In genomic region chr1:226708342-226708780, GRCh38 we compare ENCODE assay signal across 8 cellular contexts. TPM values are rescaled to one million over a fixed set of nuclear protein-coding genes. Genes with fewer than 3 reads are reported as not detected.
DNase-seq lines count a peak whose midpoint lies in the region; ATAC-seq, FAIRE-seq and TF ChIP-seq lines count a peak whose summit lies in the region.

No MANE protein-coding gene starts in this region.

- H3K4me1 ChIP-seq in CD4-positive, alpha-beta memory T cell (ENCODE audit: insufficient read depth, low read length) = peaks cover 92% of the 10 kb centered on the region
- H3K4me1 ChIP-seq in mammary epithelial cell (ENCODE audit: insufficient read depth, low read length) (peaks cover 33% of the 10 kb centered on the region), HAP-1 (peaks cover 13% of the 10 kb centered on the region), pancreas (peaks cover 0 to 2% (median 0%) of the 10 kb centered on the region in 3 donors)

- H3K9me3 Mint-ChIP-seq in CD4-positive, alpha-beta memory T cell = peaks cover 0 to 7% (median 0%) of the 10 kb centered on the region in 8 donors
- H3K9me3 Mint-ChIP-seq in naive thymus-derived CD8-positive, alpha-beta T cell = peaks cover 0 to 5% (median 0%) of the 10 kb centered on the region in 9 donors

- no peak for FAIRE-seq in pancreas (lab: Jason Lieb, UNC)

- peaks cover 2% of the 10 kb centered on the region for H3K79me2 ChIP-seq in mammary epithelial cell (ENCODE audit: insufficient read depth, low read length)

- WGBS in mammary epithelial cell (ENCODE audit: low coverage, missing lambda C conversion rate) = 39% methylated on average over 6 of the region's 6 CpGs
- WGBS in pancreas, 2 donors = 53 to 55% methylated on average over 6 of the region's 6 CpGs

- H3K36me3 Mint-ChIP-seq in CD4-positive, alpha-beta memory T cell = peaks cover 11 to 61% of the 10 kb centered on the region in 2 donors
- H3K36me3 Mint-ChIP-seq in naive thymus-derived CD8-positive, alpha-beta T cell = peaks cover 0 to 63% (median 12%) of the 10 kb centered on the region in 3 donors

- TF ChIP-seq CTCF in mammary epithelial cell (conservative IDR thresholded peaks at IDR 0.05 in 1 of 2, IDR thresholded peaks at IDR 0.05 in 1 of 2; ENCODE audit: extremely low read depth in 1 of 2, insufficient read depth in 1 of 2, low read depth in 1 of 2, low read length in 2 of 2) (no peak), pancreas (IDR thresholded peaks at IDR 0.05) (no peak)

- CTCF ChIA-PET in CD4-positive, alpha-beta memory T cell (lab: Charles Lee; ENCODE audit: partially characterized antibody) = interaction anchor here (1.0 to 5.4 kb wide), 4 partner anchors 54 to 118 kb away, joined by 3 to 24 read pairs (median 5); no protein-coding TSS in a partner anchor
- CTCF ChIA-PET in mammary epithelial cell (lab: Charles Lee; ENCODE audit: low non-redundant PET) = no interaction called here

- H3K27ac ChIP-seq in CD4-positive, alpha-beta memory T cell (ENCODE audit: low read depth, low read length) = peak overlapping the region; percentile 60
- H3K27ac ChIP-seq in mammary epithelial cell (ENCODE audit: insufficient read depth, low read depth, low read length) (no peak overlapping the region), pancreas (no peak overlapping the region)

- peaks cover 70 to 97% (median 87%) of the 10 kb centered on the region in 4 donors for H3K4me1 Mint-ChIP-seq in CD4-positive, alpha-beta memory T cell
- peaks cover 47 to 95% (median 89%) of the 10 kb centered on the region in 4 donors for H3K4me1 Mint-ChIP-seq in naive thymus-derived CD8-positive, alpha-beta T cell

- peaks cover 6% of the 10 kb centered on the region for H3K36me3 ChIP-seq in CD4-positive, alpha-beta memory T cell (ENCODE audit: insufficient read depth, low read length)
- no peaks in the 10 kb centered on the region; the same call in 1 of the 2 replicates for H3K36me3 ChIP-seq in MG63
- H3K36me3 ChIP-seq in mammary epithelial cell (ENCODE audit: insufficient read depth, low read length) = no peaks in the 10 kb centered on the region
- no peaks in the 10 kb centered on the region for H3K36me3 ChIP-seq in HAP-1 (replicated peaks)
- H3K36me3 ChIP-seq in pancreas = no peaks in the 10 kb centered on the region

- intact Hi-C loops in CD4-positive, alpha-beta memory T cell (cut with micrococcal nuclease) = no loop called here
- intact Hi-C loops in mammary epithelial cell (cut with micrococcal nuclease) (loop anchor here (2.0 kb wide), 2 partner anchors 30 to 74 kb away; partner anchors contain the start of gene ITPKB), pancreas (cut with DNase I) (no loop called here)

- peak overlapping the region in 7 of 8 donors; percentile 39 to 90 (median 71) for H3K4me3 Mint-ChIP-seq in CD4-positive, alpha-beta memory T cell
- H3K4me3 Mint-ChIP-seq in naive thymus-derived CD8-positive, alpha-beta T cell = peak overlapping the region; percentile 65 to 89 (median 84)

- H4K20me1 ChIP-seq in mammary epithelial cell (ENCODE audit: insufficient read depth, low read length) = no peaks in the 10 kb centered on the region

- no peaks in the 10 kb centered on the region for H3K27me3 ChIP-seq in CD4-positive, alpha-beta memory T cell (ENCODE audit: insufficient read depth, low read length)
- H3K27me3 ChIP-seq in MG63 (no peaks in the 10 kb centered on the region), mammary epithelial cell (ENCODE audit: insufficient read depth, low read length) (no peaks in the 10 kb centered on the region), HAP-1 (ENCODE audit: low read depth) (no peaks in the 10 kb centered on the region), pancreas (no peaks in the 10 kb centered on the region)

- DNase-seq in CD4-positive, alpha-beta memory T cell = peak in 1 of 5 donors; percentile 69
- peak; percentile 68 for DNase-seq in MG63
- DNase-seq in mammary epithelial cell = peak; percentile 91
- DNase-seq in naive thymus-derived CD8-positive, alpha-beta T cell = no peak
- DNase-seq in activated gamma-delta T cell treated with Interleukin-2 at 50 U/mL for 16 hours = no peak
- no peak for DNase-seq in HAP-1 (ENCODE audit: low spot score in 2 of 2)
- DNase-seq in pancreas = no peak
- DNase-seq in NCI-H510A treated with DMSO at 0.1 percent for 48 hours (lab: John Stamatoyannopoulos, UW) = no peak

- dilution Hi-C loops in mammary epithelial cell (cut with HindIII; ENCODE audit: low sequenced_read_pairs) = loop anchor here (5.0 kb wide), 1 partner anchor 74 kb away; no protein-coding TSS in a partner anchor

- H3K27ac Mint-ChIP-seq in CD4-positive, alpha-beta memory T cell = peak overlapping the region; percentile 70 to 100 (median 92)
- peak overlapping the region; percentile 89 to 100 (median 96) for H3K27ac Mint-ChIP-seq in naive thymus-derived CD8-positive, alpha-beta T cell

- POLR2A ChIA-PET in CD4-positive, alpha-beta memory T cell (lab: Charles Lee; ENCODE audit: partially characterized antibody) = interaction anchor here (1.0 to 2.6 kb wide), 3 partner anchors 17 to 31 kb away, joined by 3 to 9 read pairs (median 5); no protein-coding TSS in a partner anchor
- POLR2A ChIA-PET in naive thymus-derived CD8-positive, alpha-beta T cell (lab: Charles Lee) = interaction anchor here (0.6 to 2.0 kb wide), 3 partner anchors 46 to 92 kb away, joined by 3 to 5 read pairs (median 4); no protein-coding TSS in a partner anchor

- no peaks in the 10 kb centered on the region for H3K9me3 ChIP-seq in CD4-positive, alpha-beta memory T cell (ENCODE audit: control insufficient read depth in 1 of 2, low read length in 2 of 2)
- H3K9me3 ChIP-seq in MG63 (no peaks in the 10 kb centered on the region), mammary epithelial cell (replicated peaks; ENCODE audit: insufficient read depth, low read length) (no peaks in the 10 kb centered on the region), HAP-1 (no peaks in the 10 kb centered on the region), pancreas (no peaks in the 10 kb centered on the region)

- H3K4me2 ChIP-seq in mammary epithelial cell (ENCODE audit: insufficient read depth, low read depth, low read length) = no peak overlapping the region

- H2AFZ ChIP-seq in mammary epithelial cell (ENCODE audit: low read depth, low read length) = peak overlapping the region; percentile 9

- no peak overlapping the region for H3K4me3 ChIP-seq in CD4-positive, alpha-beta memory T cell (ENCODE audit: low read length in 2 of 2)
- H3K4me3 ChIP-seq in MG63 (no peak overlapping the region), mammary epithelial cell (replicated peaks in 1 of 3; ENCODE audit: insufficient read depth in 1 of 3, low read depth in 2 of 3, low read length in 3 of 3) (no peak overlapping the region), HAP-1 (no peak overlapping the region), pancreas (no peak overlapping the region)

- no TSS peak for BruUV-seq in mammary epithelial cell (replicated peaks; lab: Mats Ljungman, UMichigan)

- no peak overlapping the region for H3K9ac ChIP-seq in mammary epithelial cell (ENCODE audit: insufficient read depth, low read length)

- in situ Hi-C loops in mammary epithelial cell (cut with MboI; ENCODE audit: low sequenced_read_pairs in 2 of 2) (no loop called here), HAP-1 (cut with MboI; ENCODE audit: low sequenced_read_pairs) (loop anchor here (5.0 kb wide), 1 partner anchor 119 kb away; no protein-coding TSS in a partner anchor)

- peaks cover 2 to 3% of the 10 kb centered on the region in 2 donors for H3K27me3 Mint-ChIP-seq in CD4-positive, alpha-beta memory T cell
- peaks cover 0 to 5% (median 0%) of the 10 kb centered on the region in 5 donors for H3K27me3 Mint-ChIP-seq in naive thymus-derived CD8-positive, alpha-beta T cell

- peak; percentile 8 to 30 for ATAC-seq in naive thymus-derived CD8-positive, alpha-beta T cell
- no peak for ATAC-seq in pancreas

RNA-seq across cellular contexts. Expression of gene ITPKB, which starts 30.7 kb away (rescaled TPM):
- 100 to 1,000 TPM; 156 to 159 TPM for total RNA-seq in CD4-positive, alpha-beta memory T cell
- 10 to 100 TPM; 52.2 to 52.3 TPM for polyA plus RNA-seq in CD4-positive, alpha-beta memory T cell
- 14.7 and 19.0 TPM in 2 replicates for total RNA-seq in MG63 (2014; rRNA removed; shearing (Covaris generic); ENCODE audit: low replicate concordance)
- 10 to 100 TPM in 1 of 2 donors, 1 to 10 TPM in 1; 6.0 to 11.4 TPM for total RNA-seq in mammary epithelial cell
- polyA plus RNA-seq in mammary epithelial cell = 4.1 TPM
- polyA minus RNA-seq in mammary epithelial cell = 24.9 TPM
- 100 to 1,000 TPM; 177 to 185 TPM for total RNA-seq in naive thymus-derived CD8-positive, alpha-beta T cell
- polyA plus RNA-seq in naive thymus-derived CD8-positive, alpha-beta T cell = 10 to 100 TPM; 72.3 to 74.3 (median 73.0) TPM
- 10 to 100 TPM in 1 of 6 donors, 1 to 10 TPM in 5; 5.0 to 13.9 (median 5.9) TPM for total RNA-seq in pancreas
- 1 to 10 TPM; 3.8 to 4.6 TPM for polyA plus RNA-seq in pancreas

Comparison
In these comparisons a context has a peak if more than half of its experiments do, and no peak if none do; other contexts are left out.
1. DNase-seq: peak in MG63 (single experiment) and mammary epithelial cell (single experiment); none in naive thymus-derived CD8-positive, alpha-beta T cell (0 of 10), activated gamma-delta T cell treated with Interleukin-2 at 50 U/mL for 16 hours (single experiment), HAP-1 (0 of 2), pancreas (0 of 6) and NCI-H510A treated with DMSO at 0.1 percent for 48 hours (single experiment).
2. ATAC-seq: peak in naive thymus-derived CD8-positive, alpha-beta T cell (2 of 2); none in pancreas (0 of 4).